Comparison of ENCODE assay signal across 28 cellular contexts in the genomic region with DNA sequence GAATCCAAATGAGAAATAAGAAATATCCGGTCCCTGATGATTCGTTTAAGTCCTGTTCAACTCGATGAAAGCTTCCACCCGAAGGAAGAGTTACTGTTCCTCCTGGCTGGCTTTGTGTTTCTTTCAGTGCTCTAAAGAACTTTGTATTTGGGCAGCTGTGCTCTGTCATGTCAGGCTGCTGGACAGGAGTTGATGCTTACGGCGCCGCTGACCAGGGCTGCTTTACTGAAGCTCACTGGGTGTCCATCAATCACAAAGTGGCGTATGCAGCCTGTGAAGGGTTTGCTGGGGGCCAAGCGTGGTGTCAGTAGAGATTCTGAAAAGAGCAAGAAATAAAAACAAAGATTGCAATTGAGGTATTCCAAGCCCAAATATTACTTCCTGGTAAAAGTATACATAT. TPM values are rescaled to one million over a fixed set of nuclear protein-coding genes. Genes with fewer than 3 reads are reported as not detected.
DNase-seq lines count a peak whose midpoint lies in the region; ATAC-seq lines count a peak whose summit lies in the region.
"Had no signal": no experiment of that assay in that cellular context is flagged by ENCODE, and none has a peak within 500 bp of the region (broad histone marks: within the 10 kb centered on the region; RNA-seq: fewer than 3 reads in every experiment).

No MANE protein-coding gene starts in this region.

- peak overlapping the region; percentile 34 for H3K4me3 ChIP-seq in SJCRH30
- H3K4me3 ChIP-seq: A549, gastrocnemius medialis, thoracic aorta had no signal

- DNase-seq in Ammon's horn (ENCODE audit: low spot score) (peak; percentile 10), SJCRH30 (peak; percentile 76 to 82), medulla oblongata (ENCODE audit: extremely low spot score) (peak; percentile 31), posterior vena cava (ENCODE audit: low spot score) (peak; percentile 62), DMS153 treated with DMSO at 0.1 percent for 48 hours (lab: John Stamatoyannopoulos, UW; ENCODE audit: unreplicated experiment) (no peak), AG20443 (ENCODE audit: low spot score) (no peak)
- DNase-seq: activated CD4-positive, alpha-beta T cell treated with anti-CD3 and anti-CD28 coated beads for 36 hours; activated CD8-positive, alpha-beta memory T cell treated with anti-CD3 and anti-CD28 coated beads, Interleukin-2, amount 50 U/mL, for 48 hours; activated CD8-positive, alpha-beta T cell treated with anti-CD3 and anti-CD28 coated beads for 36 hours; activated naive CD4-positive, alpha-beta T cell treated with anti-CD3 and anti-CD28 coated beads, Interleukin-2, amount 10 ng/mL, durations not matched to agents 7 days and 5 days; amniotic stem cell; brain microvascular endothelial cell; CD8-positive, alpha-beta memory T cell; gastrocnemius medialis; H7; mammary epithelial cell; NCI-H2081 treated with DMSO at 0.1 percent for 48 hours; small intestine; stimulated activated naive CD4-positive, alpha-beta T cell had no signal

- intact Hi-C loops in posterior vena cava (cut with DNase I) = no loop called here

- H3K36me3 ChIP-seq in SJCRH30 = no peaks in the 10 kb centered on the region
- H3K36me3 ChIP-seq: gastrocnemius medialis had no signal

- peak overlapping the region; percentile 58 for H3K27ac ChIP-seq in SJCRH30
- H3K27ac ChIP-seq: A549, brain microvascular endothelial cell, gastrocnemius medialis, HL-60, thoracic aorta had no signal

- peaks cover 37% of the 10 kb centered on the region for H3K4me1 ChIP-seq in SJCRH30
- H3K4me1 ChIP-seq: A549, gastrocnemius medialis had no signal

- ATAC-seq in HG03520 (IDR thresholded peaks at IDR 0.05; ENCODE audit: unreplicated experiment) (no peak), GM19035 (IDR thresholded peaks at IDR 0.05; ENCODE audit: unreplicated experiment) (no peak)
- ATAC-seq: A549; activated CD4-positive, alpha-beta T cell treated with anti-CD3 and anti-CD28 coated beads for 36 hours; activated CD8-positive, alpha-beta T cell treated with anti-CD3 and anti-CD28 coated beads for 36 hours; gastrocnemius medialis had no signal

- peaks cover 3% of the 10 kb centered on the region for H3K9me3 ChIP-seq in SJCRH30 (replicated peaks)
- H3K9me3 ChIP-seq: A549, gastrocnemius medialis, thoracic aorta had no signal

- no peaks in the 10 kb centered on the region for H3K27me3 ChIP-seq in SJCRH30
- H3K27me3 ChIP-seq: brain microvascular endothelial cell, gastrocnemius medialis had no signal

RNA-seq across cellular contexts. Expression of a gene that starts 21.9 kb away (rescaled TPM):
- total RNA-seq in SJCRH30 (2014; rRNA removed; shearing (Covaris generic)) = 53.3 and 53.4 TPM in 2 replicates
- total RNA-seq in posterior vena cava = 10 to 100 TPM; 23.3 to 29.6 TPM

RNA-seq across cellular contexts. Expression of a gene that starts 22.0 kb away (rescaled TPM):
- total RNA-seq in SJCRH30 (2014; rRNA removed; shearing (Covaris generic)) = 71.3 and 84.5 TPM in 2 replicates
- 10 to 100 TPM; 17.0 to 20.6 TPM for total RNA-seq in posterior vena cava

RNA-seq across cellular contexts. Expression of a gene that starts 55.4 kb away (rescaled TPM):
- total RNA-seq in SJCRH30 (2014; rRNA removed; shearing (Covaris generic)) = not detected in 2 replicates
- not detected for total RNA-seq in posterior vena cava
- total RNA-seq: activated CD8-positive, alpha-beta T cell treated with anti-CD3 and anti-CD28 coated beads for 36 hours; activated T-helper 1 cell treated with anti-CD3 and anti-CD28 coated beads, Interleukin-12 subunit alpha, Interleukin-12 subunit beta, Interleukin-2, Interleukin-4 antibody, amounts not matched to agents 30 ng/mL and 10 ng/mL and 1 ng/mL, durations not matched to agents 14 hours and 24 hours and 36 hours; CD8-positive, alpha-beta memory T cell; chondrocyte; fibroblast of lung; gastrocnemius medialis; H7; T-helper 2 cell treated with Interferon-gamma antibody and Interleukin-4, amounts not matched to agents 100 ng/mL and 5 ng/mL, for 36 hours; thoracic aorta had no signal

Comparison
In these comparisons a context has a peak if more than half of its experiments do, and no peak if none do; other contexts are left out.
1. DNase-seq: peak in Ammon's horn (single experiment), SJCRH30 (2 of 2), medulla oblongata (single experiment) and posterior vena cava (single experiment); none in DMS153 treated with DMSO at 0.1 percent for 48 hours (single experiment) and AG20443 (single experiment).